Comparison of ENCODE assay signal across 34 cellular contexts in genomic region chr1:19954059-19954458, GRCh38. TPM values are rescaled to one million over a fixed set of nuclear protein-coding genes. Genes with fewer than 3 reads are reported as not detected.
"Had no signal": no experiment of that assay in that cellular context is flagged by ENCODE, and none has a peak within 500 bp of the region (broad histone marks: within the 10 kb centered on the region; RNA-seq: fewer than 3 reads in every experiment).

No MANE protein-coding gene starts in this region.

- H3K36me3 Mint-ChIP-seq: stimulated activated effector memory CD8-positive, alpha-beta T cell treated with anti-CD3 and anti-CD28 coated beads, Interleukin-12 subunit alpha, Interleukin-12 subunit beta, amount 100 ng/mL, for 72 hours; stimulated activated memory B cell treated with anti-CD40 and anti-IgM and Interleukin-4, amounts not matched to agents 10 μg/mL and 1 μg/mL and 100 μg/mL, for 72 hours; type B pancreatic cell had no signal

- H3K27ac Mint-ChIP-seq: stimulated activated effector memory CD8-positive, alpha-beta T cell treated with anti-CD3 and anti-CD28 coated beads, Interleukin-12 subunit alpha, Interleukin-12 subunit beta, amount 100 ng/mL, for 72 hours; stimulated activated memory B cell treated with anti-CD40 and anti-IgM and Interleukin-4, amounts not matched to agents 10 μg/mL and 1 μg/mL and 100 μg/mL, for 72 hours; stimulated activated naive B cell treated with anti-CD40 and anti-IgM and Interleukin-4, amounts not matched to agents 10 μg/mL and 1 μg/mL and 100 μg/mL, for 72 hours; type B pancreatic cell had no signal

- FAIRE-seq: urothelium cell line had no signal

- H3K27ac ChIP-seq: stomach, suprapubic skin, testis, thoracic aorta, thyroid gland, tibial artery, tibial nerve, transverse colon, upper lobe of left lung, upper lobe of right lung, uterus, vagina had no signal

- H3K4me3 ChIP-seq: stomach, suprapubic skin, testis, thoracic aorta, thyroid gland, tibial artery, tibial nerve, transverse colon, upper lobe of left lung, upper lobe of right lung, uterus, vagina had no signal

- H3K4me1 Mint-ChIP-seq: stimulated activated effector memory CD8-positive, alpha-beta T cell treated with anti-CD3 and anti-CD28 coated beads, Interleukin-12 subunit alpha, Interleukin-12 subunit beta, amount 100 ng/mL, for 72 hours; stimulated activated memory B cell treated with anti-CD40 and anti-IgM and Interleukin-4, amounts not matched to agents 10 μg/mL and 1 μg/mL and 100 μg/mL, for 72 hours had no signal

- H3K4me1 ChIP-seq: stomach, testis, thyroid gland, tibial artery, tibial nerve, transverse colon, upper lobe of left lung, upper lobe of right lung, uterus, vagina had no signal

- H3K4me3 Mint-ChIP-seq: stimulated activated effector memory CD8-positive, alpha-beta T cell treated with anti-CD3 and anti-CD28 coated beads, Interleukin-12 subunit alpha, Interleukin-12 subunit beta, amount 100 ng/mL, for 72 hours; stimulated activated memory B cell treated with anti-CD40 and anti-IgM and Interleukin-4, amounts not matched to agents 10 μg/mL and 1 μg/mL and 100 μg/mL, for 72 hours; stimulated activated naive B cell treated with anti-CD40 and anti-IgM and Interleukin-4, amounts not matched to agents 10 μg/mL and 1 μg/mL and 100 μg/mL, for 72 hours; stimulated activated naive CD8-positive, alpha-beta T cell treated with anti-CD3 and anti-CD28 coated beads, Interleukin-15, amount 100 ng/mL, for 72 hours; stimulated activated naive CD8-positive, alpha-beta T cell treated with anti-CD3 and anti-CD28 coated beads, Interleukin-15, Interleukin-2, amounts not matched to agents 100 ng/mL and 50 ng/mL, for 24 hours; type B pancreatic cell had no signal

- DNase-seq: stimulated activated CD4-positive, alpha-beta T cell treated with anti-CD3 and anti-CD28 coated beads, Interleukin-2, amount 100 ng/mL, for 48 hours; stimulated activated CD4-positive, alpha-beta T cell treated with anti-CD3 and anti-CD28 coated beads, Interleukin-4, amount 100 ng/mL, for 1 hour; stimulated activated CD4-positive, alpha-beta T cell treated with anti-CD3 and anti-CD28 coated beads, Interleukin-4, amount 100 ng/mL, for 24 hours; stimulated activated CD4-positive, alpha-beta T cell treated with anti-CD3 and anti-CD28 coated beads, Interleukin-4, amount 100 ng/mL, for 4 hours; stimulated activated CD8-positive, alpha-beta memory T cell treated with anti-CD3 and anti-CD28 coated beads, Interleukin-4, amount 100 ng/mL, for 48 hours; stimulated activated naive B cell treated with anti-CD40 and anti-IgM and Interleukin-4, amounts not matched to agents 10 μg/mL and 1 μg/mL and 100 μg/mL, for 72 hours; stimulated activated naive CD4-positive, alpha-beta T cell; stimulated activated naive CD4-positive, alpha-beta T cell treated with Interleukin-2 at 50 U/mL for 16 hours; stimulated activated naive CD8-positive, alpha-beta T cell treated with anti-CD3 and anti-CD28 coated beads, Interleukin-15, amount 100 ng/mL, for 72 hours; stimulated activated naive CD8-positive, alpha-beta T cell treated with anti-CD3 and anti-CD28 coated beads, Interleukin-15, Interleukin-2, amounts not matched to agents 100 U/mL and 50 U/mL, for 24 hours; stomach; substantia nigra; testis; thyroid gland; tibial artery; transverse colon; trophoblast cell; upper lobe of left lung; upper lobe of right lung; uterus had no signal

- ATAC-seq: stimulated activated effector memory CD8-positive, alpha-beta T cell treated with anti-CD3 and anti-CD28 coated beads, Interleukin-12 subunit alpha, Interleukin-12 subunit beta, amount 100 ng/mL, for 72 hours; stimulated activated memory B cell treated with anti-CD40 and anti-IgM and Interleukin-4, amounts not matched to agents 10 μg/mL and 1 μg/mL and 100 μg/mL, for 72 hours; stimulated activated naive CD8-positive, alpha-beta T cell treated with anti-CD3 and anti-CD28 coated beads, Interleukin-15, amount 100 ng/mL, for 72 hours; stimulated activated naive CD8-positive, alpha-beta T cell treated with anti-CD3 and anti-CD28 coated beads, Interleukin-15, Interleukin-2, amounts not matched to agents 100 U/mL and 50 U/mL, for 24 hours; upper lobe of right lung had no signal

- H3K27me3 ChIP-seq: testis, thyroid gland, transverse colon, upper lobe of left lung, upper lobe of right lung, uterus, vagina had no signal

- H3K36me3 ChIP-seq: stomach, suprapubic skin, thoracic aorta, thyroid gland, tibial artery, tibial nerve, transverse colon, upper lobe of left lung, upper lobe of right lung, uterus, vagina had no signal

- H3K9me3 ChIP-seq: suprapubic skin, testis, thoracic aorta, thyroid gland, tibial artery, transverse colon, upper lobe of right lung, uterus, vagina had no signal

RNA-seq across cellular contexts. Expression of gene PLA2G2A, which starts 25.4 kb away (rescaled TPM):
- total RNA-seq: temporal lobe had no signal

RNA-seq across cellular contexts. Expression of gene PLA2G2E, which starts 30.6 kb away (rescaled TPM):
- total RNA-seq: stomach, subcutaneous adipose tissue, temporal lobe, testis, thoracic aorta, thyroid gland, tibial nerve, transverse colon, upper lobe of left lung, upper lobe of right lung, ureter, urinary bladder, uterus, vagina had no signal
- polyA plus RNA-seq: stomach, thymus, urinary bladder had no signal
